In the genomic region with DNA sequence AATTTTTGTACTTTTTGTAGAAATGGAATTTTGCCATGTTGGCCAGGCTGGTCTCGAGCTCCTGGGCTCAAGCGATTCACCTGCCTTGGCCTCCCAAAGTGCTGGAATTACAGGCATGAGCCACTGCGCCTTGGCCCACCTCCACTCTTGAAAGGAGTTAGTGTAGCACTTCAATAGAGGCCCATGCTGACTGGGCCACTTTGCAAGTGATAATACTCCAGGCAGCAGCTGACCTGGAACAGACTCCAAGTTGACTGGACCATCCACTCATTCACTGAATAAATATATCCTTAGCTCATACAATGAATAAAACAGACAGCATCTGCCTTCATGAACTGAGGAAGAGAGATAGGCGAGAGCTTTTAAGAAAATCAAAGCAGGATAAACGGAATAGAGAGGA, we compare ENCODE assay signal across 15 cellular contexts. TPM values are rescaled to one million over a fixed set of nuclear protein-coding genes. Genes with fewer than 3 reads are reported as not detected.
DNase-seq lines count a peak whose midpoint lies in the region; ATAC-seq and TF ChIP-seq lines count a peak whose summit lies in the region.
"Had no signal": no experiment of that assay in that cellular context is flagged by ENCODE, and none has a peak within 500 bp of the region (broad histone marks: within the 10 kb centered on the region; RNA-seq: fewer than 3 reads in every experiment).

No MANE protein-coding gene starts in this region.

- TF ChIP-seq CTCF in right atrium auricular region (IDR thresholded peaks at IDR 0.05) (no peak), CD14-positive monocyte (IDR thresholded peaks at IDR 0.05) (no peak), psoas muscle (IDR thresholded peaks at IDR 0.05) (no peak)

- peak overlapping the region in 6 of 7 donors; percentile 4 to 80 (median 57) for H3K27ac Mint-ChIP-seq in CD14-positive monocyte
- H3K27ac Mint-ChIP-seq in effector memory CD8-positive, alpha-beta T cell, result no peak overlapping the region
- H3K27ac Mint-ChIP-seq: CD8-positive, alpha-beta T cell; GM23338 had no signal

- peaks cover 39 to 49% of the 10 kb centered on the region in 2 donors for H3K36me3 Mint-ChIP-seq in CD14-positive monocyte
- H3K36me3 Mint-ChIP-seq in effector memory CD8-positive, alpha-beta T cell (ENCODE audit: insufficient read depth), result no peaks in the 10 kb centered on the region
- H3K36me3 Mint-ChIP-seq: CD8-positive, alpha-beta T cell had no signal

- H3K9me3 Mint-ChIP-seq in CD14-positive monocyte, result peaks cover 0 to 8% (median under 1%) of the 10 kb centered on the region in 7 donors
- no peaks in the 10 kb centered on the region for H3K9me3 Mint-ChIP-seq in effector memory CD8-positive, alpha-beta T cell

- H3K4me3 Mint-ChIP-seq in CD14-positive monocyte, result no peak overlapping the region
- H3K4me3 Mint-ChIP-seq in effector memory CD8-positive, alpha-beta T cell, result no peak overlapping the region
- H3K4me3 Mint-ChIP-seq: CD8-positive, alpha-beta T cell; GM23338 had no signal

- H3K4me1 Mint-ChIP-seq in CD14-positive monocyte, result peaks cover 81% of the 10 kb centered on the region
- no peaks in the 10 kb centered on the region for H3K4me1 Mint-ChIP-seq in effector memory CD8-positive, alpha-beta T cell (ENCODE audit: low read depth in 2 of 2)

- 68% methylated on average over 5 of the region's 5 CpGs for WGBS in psoas muscle, 3 donors

- DNase-seq in left ventricle myocardium superior (no peak), right atrium auricular region (ENCODE audit: low spot score) (no peak), CD14-positive monocyte (ENCODE audit: low spot score) (no peak), psoas muscle (no peak)
- no peak for DNase-seq in effector memory CD8-positive, alpha-beta T cell
- DNase-seq in central memory CD4-positive, alpha-beta T cell, result no peak
- DNase-seq: ACHN; BE2C; CD8-positive, alpha-beta T cell; COR-L47; DMS 273 treated with DMSO at 0.1 percent for 48 hours; DMS79; GDM1; HCEC 1CT had no signal

- no peak overlapping the region for H3K27ac ChIP-seq in right atrium auricular region
- H3K27ac ChIP-seq in psoas muscle, result peak overlapping the region; percentile 6

- H3K27me3 ChIP-seq in right atrium auricular region, result no peaks in the 10 kb centered on the region
- H3K27me3 ChIP-seq in psoas muscle (ENCODE audit: insufficient read depth in 3 of 3, low read length in 2 of 3), result no peaks in the 10 kb centered on the region
- H3K27me3 ChIP-seq: BE2C had no signal

- intact Hi-C loops in left ventricle myocardium superior (cut with micrococcal nuclease) (no loop called here), CD14-positive monocyte (cut with micrococcal nuclease) (no loop called here), psoas muscle (cut with DNase I) (no loop called here)

- no peaks in the 10 kb centered on the region for H3K36me3 ChIP-seq in right atrium auricular region
- H3K36me3 ChIP-seq in psoas muscle (ENCODE audit: insufficient read depth in 1 of 2, low read depth in 1 of 2), result no peaks in the 10 kb centered on the region
- H3K36me3 ChIP-seq: BE2C had no signal

- peaks cover 0 to 9% of the 10 kb centered on the region in 2 donors for H3K9me3 ChIP-seq in right atrium auricular region
- H3K9me3 ChIP-seq in psoas muscle, result no peaks in the 10 kb centered on the region
- H3K9me3 ChIP-seq: BE2C had no signal

- ATAC-seq in left ventricle myocardium superior (peak; percentile 83), psoas muscle (peak; percentile 47 to 78 (median 66))
- no peak for ATAC-seq in effector memory CD8-positive, alpha-beta T cell (replicated peaks)
- ATAC-seq: CD8-positive, alpha-beta T cell; GM23338 had no signal

- H3K4me3 ChIP-seq in right atrium auricular region (no peak overlapping the region), psoas muscle (no peak overlapping the region)
- H3K4me3 ChIP-seq: GM23338 had no signal

- H3K27me3 Mint-ChIP-seq in CD14-positive monocyte (ENCODE audit: low read depth in 3 of 3), result no peaks in the 10 kb centered on the region
- peaks cover 44 to 49% of the 10 kb centered on the region in 2 donors for H3K27me3 Mint-ChIP-seq in effector memory CD8-positive, alpha-beta T cell

- H3K4me1 ChIP-seq in right atrium auricular region (no peaks in the 10 kb centered on the region), psoas muscle (peaks cover 4% of the 10 kb centered on the region)
- H3K4me1 ChIP-seq: BE2C had no signal

RNA-seq across cellular contexts. Expression of gene CPVL, which starts 14.7 kb away (rescaled TPM):
- 72.6 TPM for total RNA-seq in left ventricle myocardium superior
- total RNA-seq in right atrium auricular region, result 10 to 100 TPM in 1 of 2 donors, 1 to 10 TPM in 1; 2.7 to 11.8 TPM
- polyA plus RNA-seq in CD14-positive monocyte, result 1,000 to 10,000 TPM; 1,108 to 1,111 TPM
- 10 to 100 TPM in 2 of 4 donors, 1 to 10 TPM in 2; 6.1 to 49.6 (median 16.8) TPM for total RNA-seq in psoas muscle
- polyA plus RNA-seq in psoas muscle, result 1 to 10 TPM; 1.6 to 5.5 (median 2.8) TPM

Comparison
In these comparisons a context has a peak if more than half of its experiments do, and no peak if none do; other contexts are left out.
1. H3K27ac Mint-ChIP-seq: peak in CD14-positive monocyte (6 of 7); none in effector memory CD8-positive, alpha-beta T cell (0 of 2).